In the genomic region with DNA sequence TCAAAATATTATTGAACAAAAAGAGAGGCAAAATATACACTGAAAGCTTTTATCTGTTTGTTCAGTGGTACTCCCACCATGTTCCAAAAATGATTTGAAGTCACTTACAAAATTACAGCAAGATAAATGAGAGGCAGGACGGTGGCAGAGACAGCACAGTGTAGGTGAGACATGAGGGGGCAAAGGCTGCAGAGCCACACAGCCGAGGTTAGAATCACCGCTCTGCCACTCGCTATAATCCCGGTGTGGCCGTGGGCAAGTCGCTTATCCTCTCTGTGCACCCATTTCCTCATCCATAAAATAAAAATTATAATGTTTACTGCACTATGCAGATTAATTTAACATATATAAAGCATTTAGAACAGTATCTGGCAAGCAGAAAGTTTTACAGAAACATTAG, we compare ENCODE assay signal across 2 cellular contexts.
TF ChIP-seq lines count a peak whose summit lies in the region.

No MANE protein-coding gene starts in this region.

TF ChIP-seq in GM23338, 12 proteins besides CTCF, POLR2A, EP300 and RAD21:
- TF ChIP-seq ZNF114 (CRISPR knock-in tag; IDR thresholded peaks at IDR 0.05), result no peak
TF ChIP-seq in GM23338: peak in this region for 0.

TF ChIP-seq in SK-N-SH, 30 proteins besides CTCF, POLR2A, EP300 and RAD21:
- TF ChIP-seq MXI1 (IDR thresholded peaks at IDR 0.05; ENCODE audit: low read depth, low read length), result no peak
- TF ChIP-seq CHD2 (IDR thresholded peaks at IDR 0.05; ENCODE audit: low read length, partially characterized antibody), result no peak
- TF ChIP-seq SIN3A (IDR thresholded peaks at IDR 0.05; ENCODE audit: borderline replicate concordance, low read depth, low read length), result no peak
- TF ChIP-seq TEAD4 (IDR thresholded peaks at IDR 0.05; ENCODE audit: borderline replicate concordance, insufficient read depth), result no peak
- TF ChIP-seq, protein P1, sequence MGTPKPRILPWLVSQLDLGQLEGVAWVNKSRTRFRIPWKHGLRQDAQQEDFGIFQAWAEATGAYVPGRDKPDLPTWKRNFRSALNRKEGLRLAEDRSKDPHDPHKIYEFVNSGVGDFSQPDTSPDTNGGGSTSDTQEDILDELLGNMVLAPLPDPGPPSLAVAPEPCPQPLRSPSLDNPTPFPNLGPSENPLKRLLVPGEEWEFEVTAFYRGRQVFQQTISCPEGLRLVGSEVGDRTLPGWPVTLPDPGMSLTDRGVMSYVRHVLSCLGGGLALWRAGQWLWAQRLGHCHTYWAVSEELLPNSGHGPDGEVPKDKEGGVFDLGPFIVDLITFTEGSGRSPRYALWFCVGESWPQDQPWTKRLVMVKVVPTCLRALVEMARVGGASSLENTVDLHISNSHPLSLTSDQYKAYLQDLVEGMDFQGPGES (IDR thresholded peaks at IDR 0.05; ENCODE audit: low read depth, low read length), result no peak
TF ChIP-seq in SK-N-SH: peak in this region for 0.
